ENCODE assay signal across 9 cellular contexts in the genomic region with DNA sequence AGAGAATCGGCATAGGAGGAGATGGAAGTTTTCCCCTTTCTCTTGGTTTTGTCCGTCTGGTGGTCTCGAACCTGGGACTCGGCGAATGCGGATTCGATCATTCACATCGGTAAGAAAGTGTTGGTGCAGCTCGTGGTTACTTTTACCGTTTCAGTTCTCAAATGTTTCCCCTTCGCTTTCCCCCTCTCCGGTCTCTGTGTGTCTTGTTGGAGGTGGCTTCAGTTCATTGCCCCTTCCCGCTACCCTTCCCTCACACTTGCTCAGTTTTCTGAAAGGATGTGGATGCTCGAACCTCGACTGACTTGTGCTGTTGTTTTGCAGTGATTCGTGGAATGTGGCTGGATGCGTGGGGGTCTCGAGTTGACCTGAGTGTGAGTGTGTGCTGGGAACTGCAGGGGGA. TPM values are rescaled to one million over a fixed set of nuclear protein-coding genes. Genes with fewer than 3 reads are reported as not detected.
A peak's percentile ranks its signal among the peaks of the same experiment; 100 is the strongest.
DNase-seq lines count a peak whose midpoint lies in the region; ATAC-seq, FAIRE-seq and TF ChIP-seq lines count a peak whose summit lies in the region.
"Had no signal": no experiment of that assay in that cellular context is flagged by ENCODE, and none has a peak within 500 bp of the region (broad histone marks: within the 10 kb centered on the region; RNA-seq: fewer than 3 reads in every experiment).

No MANE protein-coding gene starts in this region.

- peak overlapping the region; percentile 36 to 51 for H3K4me3 ChIP-seq in right atrium auricular region
- H3K4me3 ChIP-seq in bronchial epithelial cell (ENCODE audit: low read depth, low read length), result no peak overlapping the region
- H3K4me3 ChIP-seq in mesodermal cell (ENCODE audit: extremely low read depth, insufficient read depth, low read length, poor library complexity, severe bottlenecking), result peak overlapping the region; percentile 46

- intact Hi-C loops in Right ventricle myocardium superior (cut with DNase I), result loop anchor here (5.0 kb wide), 1 partner anchor 83 kb away; no protein-coding TSS in a partner anchor

- TF ChIP-seq CTCF in right atrium auricular region (IDR thresholded peaks at IDR 0.05), result no peak
- no peak for TF ChIP-seq CTCF in bronchial epithelial cell (IDR thresholded peaks at IDR 0.05; ENCODE audit: insufficient read depth, low read length, severe bottlenecking)

- ATAC-seq in Right ventricle myocardium superior (ENCODE audit: poor library complexity) (no peak), GM19397 (IDR thresholded peaks at IDR 0.05; ENCODE audit: unreplicated experiment) (no peak), HG03432 (IDR thresholded peaks at IDR 0.05; ENCODE audit: unreplicated experiment) (no peak), GM21576 (IDR thresholded peaks at IDR 0.05; ENCODE audit: unreplicated experiment) (no peak)
- ATAC-seq: natural killer cell had no signal

- H3K9me3 ChIP-seq in right atrium auricular region, result no peaks in the 10 kb centered on the region
- H3K9me3 ChIP-seq in mesodermal cell (ENCODE audit: control insufficient read depth, low read length), result no peaks in the 10 kb centered on the region

- peaks cover 0 to 24% of the 10 kb centered on the region in 2 donors for H3K4me1 ChIP-seq in right atrium auricular region
- no peaks in the 10 kb centered on the region for H3K4me1 ChIP-seq in mesodermal cell (ENCODE audit: control insufficient read depth, insufficient read depth, low read length, poor library complexity, severe bottlenecking)

- H3K36me3 ChIP-seq in right atrium auricular region (no peaks in the 10 kb centered on the region), bronchial epithelial cell (ENCODE audit: control insufficient read depth, insufficient read depth, low read length) (no peaks in the 10 kb centered on the region), mesodermal cell (ENCODE audit: control insufficient read depth, insufficient read depth, low read length) (no peaks in the 10 kb centered on the region)

- FAIRE-seq in bronchial epithelial cell (lab: Jason Lieb, UNC), result peak; percentile 23

- 0% methylated on average over 2 to 9 of the region's 18 CpGs for WGBS in mesodermal cell (ENCODE audit: insufficient coverage in 2 of 2), 2 experiments

- DNase-seq in right atrium auricular region (ENCODE audit: low spot score) (no peak), Right ventricle myocardium superior (no peak), bronchial epithelial cell (ENCODE audit: low read depth) (no peak), kidney tubule cell (ENCODE audit: low spot score) (no peak)
- DNase-seq: natural killer cell had no signal

- H3K27me3 ChIP-seq in right atrium auricular region (no peaks in the 10 kb centered on the region), bronchial epithelial cell (ENCODE audit: control insufficient read depth, insufficient read depth, low read length) (peaks cover 25% of the 10 kb centered on the region)

- H3K27ac ChIP-seq in right atrium auricular region, result no peak overlapping the region
- no peak overlapping the region for H3K27ac ChIP-seq in mesodermal cell (ENCODE audit: low read depth, low read length, severe bottlenecking)

RNA-seq across cellular contexts. Expression of gene GRID2, which starts 0.9 kb away (rescaled TPM):
- total RNA-seq in right atrium auricular region (under 1 TPM in 1 of 2 donors, not detected in 1; 0.16 TPM), Right ventricle myocardium superior (not detected), bronchial epithelial cell (not detected in 2 replicates)
- polyA plus RNA-seq in mesodermal cell (2013, experiment 1 of 2), result 0.41 TPM
- polyA plus RNA-seq in mesodermal cell (2013, experiment 2 of 2), result 0.71 TPM
- total RNA-seq: natural killer cell had no signal
